25 cellular contexts compared by ENCODE assay signal in genomic region chr9:18981471-18982245, GRCh38. TPM values are rescaled to one million over a fixed set of nuclear protein-coding genes. Genes with fewer than 3 reads are reported as not detected.
"Had no signal": no experiment of that assay in that cellular context is flagged by ENCODE, and none has a peak within 500 bp of the region (broad histone marks: within the 10 kb centered on the region; RNA-seq: fewer than 3 reads in every experiment).

No MANE protein-coding gene starts in this region.

- H3K4me3 ChIP-seq: coronary artery, gastrocnemius medialis, heart right ventricle, lower lobe of right lung, psoas muscle, right lobe of liver, tibial artery, upper lobe of left lung, vagina had no signal

- H3K36me3 ChIP-seq: gastrocnemius medialis, heart right ventricle, lower lobe of right lung, right lobe of liver, tibial artery, upper lobe of left lung, vagina had no signal

- ATAC-seq: gastrocnemius medialis; left lobe of liver; lower lobe of right lung; psoas muscle; right lobe of liver; stimulated activated memory B cell treated with anti-CD40 and anti-IgM and Interleukin-4, amounts not matched to agents 10 μg/mL and 1 μg/mL and 100 μg/mL, for 72 hours had no signal

- H3K9me3 ChIP-seq: gastrocnemius medialis, lower lobe of right lung, psoas muscle, right lobe of liver, tibial artery, upper lobe of left lung, vagina had no signal

- H3K4me1 ChIP-seq: gastrocnemius medialis, lower lobe of right lung, psoas muscle, right lobe of liver had no signal

- H3K27me3 ChIP-seq: gastrocnemius medialis, heart right ventricle, right lobe of liver, tibial artery, upper lobe of left lung, vagina had no signal

- H3K27ac ChIP-seq: coronary artery, gastrocnemius medialis, heart right ventricle, lower lobe of right lung, psoas muscle, right lobe of liver, tibial artery, upper lobe of left lung, vagina had no signal

- DNase-seq: effector CD4-positive, alpha-beta T cell; endodermal cell; erythroblast; gastrocnemius medialis; kidney glomerular epithelial cell; lower lobe of right lung; midbrain; nephron progenitor cell; retina; right lobe of liver; stimulated activated CD4-positive, alpha-beta T cell treated with anti-CD3 and anti-CD28 coated beads, Interleukin-15, amount 100 ng/mL, for 24 hours; stimulated activated CD4-positive, alpha-beta T cell treated with anti-CD3 and anti-CD28 coated beads, Interleukin-1b, Interleukin-23, amount 100 ng/mL, for 48 hours; stimulated activated CD4-positive, alpha-beta T cell treated with anti-CD3 and anti-CD28 coated beads, Interleukin-4, amount 100 ng/mL, for 24 hours; tibial artery; upper lobe of left lung had no signal

RNA-seq across cellular contexts. Expression of gene SAXO1, which starts 51.4 kb away (rescaled TPM):
- total RNA-seq: dermis microvascular lymphatic vessel endothelial cell, endothelial cell of umbilical vein, fibroblast of villous mesenchyme, left lobe of liver, omental fat pad, vagina had no signal
